Comparison of ENCODE assay signal across 8 cellular contexts in the genomic region with DNA sequence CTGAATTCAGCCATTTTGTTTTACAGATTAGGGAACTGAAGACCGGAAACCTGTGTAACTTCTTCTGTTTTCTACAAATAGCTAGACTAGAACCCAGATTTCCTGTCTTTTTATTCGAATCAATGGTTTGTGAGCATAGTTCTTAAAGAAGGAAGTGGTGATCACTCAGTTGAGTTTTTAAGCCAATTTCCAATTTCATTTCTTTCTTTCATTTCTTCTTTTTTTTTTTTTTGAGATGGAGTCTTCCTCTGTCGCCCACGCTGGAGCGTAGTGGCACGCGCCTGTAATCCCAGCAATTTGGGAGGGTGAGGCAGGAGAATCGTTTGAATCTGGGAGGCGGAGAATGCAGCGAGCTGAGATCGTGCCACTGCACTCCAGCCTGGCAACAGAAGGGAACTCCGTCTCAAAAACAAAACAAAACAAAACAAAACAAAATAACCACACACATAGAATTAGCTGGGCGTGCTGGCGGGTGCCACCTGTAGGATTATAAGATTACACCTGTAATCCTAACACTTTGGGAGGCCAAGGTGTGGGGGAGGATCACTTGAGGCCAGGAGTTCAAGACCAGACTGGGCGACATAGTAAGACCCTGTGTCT. TPM values are rescaled to one million over a fixed set of nuclear protein-coding genes. Genes with fewer than 3 reads are reported as not detected.
DNase-seq lines count a peak whose midpoint lies in the region; ATAC-seq and TF ChIP-seq lines count a peak whose summit lies in the region.

No MANE protein-coding gene starts in this region.

- no peaks in the 10 kb centered on the region for H3K9me3 Mint-ChIP-seq in CD4-positive, alpha-beta T cell

- peaks cover 7% of the 10 kb centered on the region for H3K36me3 Mint-ChIP-seq in CD4-positive, alpha-beta T cell (ENCODE audit: low read depth)

- peak; percentile 52; the same call in 1 of the 2 replicates for TF ChIP-seq POLR2A in Raji (IDR thresholded peaks at IDR 0.05; ENCODE audit: insufficient read depth, low read depth, low read length)
- no peak for TF ChIP-seq POLR2A in testis (IDR thresholded peaks at IDR 0.05)

- no peaks in the 10 kb centered on the region for H3K27me3 Mint-ChIP-seq in CD4-positive, alpha-beta T cell

- no peaks in the 10 kb centered on the region for H3K4me1 ChIP-seq in testis

- H3K36me3 ChIP-seq in testis (ENCODE audit: low read depth, missing control alignments), result no peaks in the 10 kb centered on the region

- peak in 9 of 10 experiments; percentile 30 to 69 (median 46) for DNase-seq in CD4-positive, alpha-beta T cell
- DNase-seq in effector CD4-positive, alpha-beta T cell, result peak; percentile 44
- no peak for DNase-seq in NCI-H1105 (lab: John Stamatoyannopoulos, UW)
- DNase-seq in D341Med (ENCODE audit: low spot score), result no peak
- no peak for DNase-seq in testis
- DNase-seq in NCI-H774 (lab: John Stamatoyannopoulos, UW), result no peak

- CTCF ChIA-PET in CD4-positive, alpha-beta T cell (lab: Charles Lee), result interaction anchor here (0.5 to 1.3 kb wide), 11 partner anchors 10 to 720 kb away, joined by 3 to 7 read pairs (median 4); no protein-coding TSS in a partner anchor

- H3K4me3 Mint-ChIP-seq in CD4-positive, alpha-beta T cell, result peak overlapping the region; percentile 97

- peak overlapping the region; percentile 89 for H3K27ac ChIP-seq in CD4-positive, alpha-beta T cell (ENCODE audit: low read depth, low read length)
- no peak overlapping the region for H3K27ac ChIP-seq in testis

- intact Hi-C loops in CD4-positive, alpha-beta T cell (cut with DNase I, micrococcal nuclease), result no loop called here
- intact Hi-C loops in testis (cut with DNase I; ENCODE audit: low total_unique reads), result no loop called here

- H3K4me1 Mint-ChIP-seq in CD4-positive, alpha-beta T cell (ENCODE audit: low read depth), result peaks cover 49% of the 10 kb centered on the region

- no peaks in the 10 kb centered on the region for H3K9me3 ChIP-seq in CD4-positive, alpha-beta T cell (ENCODE audit: control insufficient read depth, low read length)
- no peaks in the 10 kb centered on the region for H3K9me3 ChIP-seq in testis

- POLR2A ChIA-PET in CD4-positive, alpha-beta T cell (lab: Charles Lee), result interaction anchor here (0.6 to 2.0 kb wide), 18 partner anchors 8 to 805 kb away, joined by 3 to 16 read pairs (median 4); a partner anchor contains a TSS

- H3K4me3 ChIP-seq in testis, result no peak overlapping the region

- 74 to 79% methylated on average over 15 of the region's 15 CpGs for WGBS in testis, 2 donors

- ATAC-seq in CD4-positive, alpha-beta T cell (ENCODE audit: poor library complexity), result peak; percentile 39
- peak; percentile 41 for ATAC-seq in GM21529 (IDR thresholded peaks at IDR 0.05; ENCODE audit: unreplicated experiment)

- H3K27ac Mint-ChIP-seq in CD4-positive, alpha-beta T cell, result peak overlapping the region; percentile 98

- no peaks in the 10 kb centered on the region for H3K27me3 ChIP-seq in CD4-positive, alpha-beta T cell (ENCODE audit: control insufficient read depth, insufficient read depth, low read length)
- no peaks in the 10 kb centered on the region for H3K27me3 ChIP-seq in testis

- TF ChIP-seq CTCF in CD4-positive, alpha-beta T cell (IDR thresholded peaks at IDR 0.05), result peak; percentile 15
- no peak for TF ChIP-seq CTCF in testis (IDR thresholded peaks at IDR 0.05)

RNA-seq across cellular contexts. Expression of a gene that starts 3.0 kb away (rescaled TPM):
- total RNA-seq in CD4-positive, alpha-beta T cell, result 100 to 1,000 TPM; 260 to 266 TPM
- total RNA-seq in testis, result 100 to 1,000 TPM in 1 of 2 donors, 10 to 100 TPM in 1; 96.2 to 110 TPM
- 43.3 TPM for polyA plus RNA-seq in testis (ENCODE audit: insufficient read depth, low read depth, low replicate concordance)

RNA-seq across cellular contexts. Expression of a gene that starts 18.6 kb away (rescaled TPM):
- 10 to 100 TPM; 25.5 to 27.1 TPM for total RNA-seq in CD4-positive, alpha-beta T cell
- 10 to 100 TPM; 12.7 to 20.1 TPM for total RNA-seq in testis
- polyA plus RNA-seq in testis (ENCODE audit: insufficient read depth, low read depth, low replicate concordance), result 7.6 TPM

Comparison
In these comparisons a context has a peak if more than half of its experiments do, and no peak if none do; other contexts are left out.
1. DNase-seq: peak in CD4-positive, alpha-beta T cell (9 of 10) and effector CD4-positive, alpha-beta T cell (single experiment); none in NCI-H1105 (single experiment), D341Med (single experiment), testis (single experiment) and NCI-H774 (single experiment).